In genomic region chr5:40784916-40785315, GRCh38 we compare ENCODE assay signal across 23 cellular contexts. TPM values are rescaled to one million over a fixed set of nuclear protein-coding genes. Genes with fewer than 3 reads are reported as not detected.
DNase-seq lines count a peak whose midpoint lies in the region; ATAC-seq, FAIRE-seq and TF ChIP-seq lines count a peak whose summit lies in the region.
"Had no signal": no experiment of that assay in that cellular context is flagged by ENCODE, and none has a peak within 500 bp of the region (broad histone marks: within the 10 kb centered on the region; RNA-seq: fewer than 3 reads in every experiment).

No MANE protein-coding gene starts in this region.

- CTCF ChIA-PET in K562 (lab: Yijun Ruan, JAX; ENCODE audit: low intra/inter-chr PET ratio) = no interaction called here

- TF ChIP-seq RAD21 in K562 (CRISPR knock-in tag; conservative IDR thresholded peaks at IDR 0.05 in 1 of 2, IDR thresholded peaks at IDR 0.05 in 1 of 2) = no peak

- intact Hi-C loops in K562 (cut with micrococcal nuclease) (no loop called here), right lobe of liver (cut with DNase I) (no loop called here), left ventricle myocardium superior (cut with micrococcal nuclease) (no loop called here)

- POLR2A ChIA-PET in K562 (lab: Yijun Ruan, JAX) = interaction anchor here (0.6 to 1.8 kb wide), 3 partner anchors 9 to 40 kb away, joined by 3 to 4 read pairs (median 3); no protein-coding TSS in a partner anchor

- H3K4me3 ChIP-seq in K562 = no peak overlapping the region
- H3K4me3 ChIP-seq in right lobe of liver = peak overlapping the region in 1 of 3 donors; percentile 5
- H3K4me3 ChIP-seq: BLaER1, GM23248, SJSA1 had no signal

- H3K27ac ChIP-seq in 22Rv1 = peak overlapping the region; percentile 78
- H3K27ac ChIP-seq in K562 (ENCODE audit: extremely low read depth, low read depth, low read length) = no peak overlapping the region
- H3K27ac ChIP-seq in right lobe of liver = peak overlapping the region; percentile 58 to 84 (median 81)
- H3K27ac ChIP-seq: BLaER1, GM23248, SJSA1 had no signal

- 83% methylated on average over 1 of the region's 1 CpG for WGBS in K562 (ENCODE audit: insufficient coverage, low coverage, missing lambda C conversion rate)
- WGBS in right lobe of liver (ENCODE audit: insufficient coverage, low coverage, low lambda C conversion rate, missing lambda C conversion rate) = 50% methylated on average over 1 of the region's 1 CpG

- H3K9me3 ChIP-seq in K562 (replicated peaks; ENCODE audit: control insufficient read depth, insufficient read depth, low read depth, low read length) = no peaks in the 10 kb centered on the region
- H3K9me3 ChIP-seq in right lobe of liver = no peaks in the 10 kb centered on the region

- no peak for TF ChIP-seq CTCF in 22Rv1 (IDR thresholded peaks at IDR 0.05)
- TF ChIP-seq CTCF in K562 (IDR thresholded peaks at IDR 0.05 in 2 of 3, conservative IDR thresholded peaks at IDR 0.05 in 1 of 3; ENCODE audit: insufficient read depth in 2 of 3, low read depth in 1 of 3, low read length in 3 of 3) = no peak
- TF ChIP-seq CTCF in right lobe of liver (IDR thresholded peaks at IDR 0.05) = no peak

- in situ Hi-C loops in K562 (cut with MboI) = no loop called here

- H3K36me3 ChIP-seq in K562 (ENCODE audit: control insufficient read depth, insufficient read depth, low read length) (peaks cover 12% of the 10 kb centered on the region; the same call in 2 of the 3 replicates), right lobe of liver (no peaks in the 10 kb centered on the region)

- H3K27me3 ChIP-seq in K562 (ENCODE audit: control insufficient read depth in 2 of 2, insufficient read depth in 2 of 2, low read length in 2 of 2) (no peaks in the 10 kb centered on the region; a peak in 1 of 5 replicates), right lobe of liver (no peaks in the 10 kb centered on the region)
- H3K27me3 ChIP-seq: BLaER1, SJSA1 had no signal

- TF ChIP-seq EP300 in K562 (IDR thresholded peaks at IDR 0.05; ENCODE audit: low read length) = no peak

- no peak overlapping the region for H3K9ac ChIP-seq in K562 (ENCODE audit: insufficient read depth in 1 of 2, low read depth in 2 of 2, low read length in 2 of 2)
- H3K9ac ChIP-seq: BLaER1, GM23248 had no signal

- no peak for FAIRE-seq in K562 (lab: Jason Lieb, UNC)
- FAIRE-seq: G401.6 had no signal

- no peak for ATAC-seq in K562
- ATAC-seq in right lobe of liver = no peak
- ATAC-seq in left ventricle myocardium superior = no peak
- ATAC-seq in GM18867 (IDR thresholded peaks at IDR 0.05; ENCODE audit: unreplicated experiment) = no peak
- ATAC-seq: PC-3 had no signal

- no peak overlapping the region for H2AFZ ChIP-seq in K562 (ENCODE audit: low read depth, low read length)
- H2AFZ ChIP-seq: GM23248 had no signal

- H4K20me1 ChIP-seq in K562 (replicated peaks; ENCODE audit: control insufficient read depth, insufficient read depth, low read length) = peaks cover 10% of the 10 kb centered on the region

- DNase-seq in K562 (ENCODE audit: extremely low read depth in 1 of 4, low spot score in 3 of 4) (no peak), right lobe of liver (no peak), left ventricle myocardium superior (no peak), SW 1271 (lab: John Stamatoyannopoulos, UW) (no peak)
- DNase-seq: 8988T; CD4-positive, alpha-beta T cell; GM23248; H9; KBM-7; MV-4-11; NCI-H1105; NCI-H146; NCI-H1930; NCI-H2107; NCI-H524 treated with DMSO at 0.1 percent for 48 hours; NCI-H774; PC-3; Right ventricle myocardium superior had no signal

- no peak for TF ChIP-seq POLR2A in K562 (conservative IDR thresholded peaks at IDR 0.05)
- no peak for TF ChIP-seq POLR2A in right lobe of liver (IDR thresholded peaks at IDR 0.05)

- no peaks in the 10 kb centered on the region for H3K9me1 ChIP-seq in K562 (ENCODE audit: control insufficient read depth, insufficient read depth, low read length)

- H3K4me1 ChIP-seq in K562 (replicated peaks in 1 of 2; ENCODE audit: control insufficient read depth in 2 of 2, insufficient read depth in 2 of 2, low read length in 2 of 2) (peaks cover 0 to 3% of the 10 kb centered on the region in 2 experiments; a peak in 2 of 5 replicates), right lobe of liver (peaks cover 0 to 63% (median 21%) of the 10 kb centered on the region in 4 donors)
- H3K4me1 ChIP-seq: BLaER1, SJSA1 had no signal

- no peak overlapping the region for H3K4me2 ChIP-seq in K562 (ENCODE audit: insufficient read depth, low read length)
- H3K4me2 ChIP-seq: BLaER1 had no signal

- BruUV-seq in K562 (replicated peaks; lab: Mats Ljungman, UMichigan) = no TSS peak

- H3K79me2 ChIP-seq in K562 (ENCODE audit: control insufficient read depth, insufficient read depth, low read length) = peaks cover 99% of the 10 kb centered on the region

RNA-seq across cellular contexts. Expression of gene PRKAA1, which starts 13.3 kb away (rescaled TPM):
- 53.7 and 136 TPM in 2 replicates for total RNA-seq in K562 (2011; cell fraction: chromatin; rRNA removed; ENCODE audit: low replicate concordance)
- 22.5 and 33.7 TPM in 2 replicates for total RNA-seq in K562 (2011; cell fraction: nucleolus; rRNA removed)
- total RNA-seq in K562 (2011; cell fraction: nucleoplasm; rRNA removed) = 64.7 and 85.0 TPM in 2 replicates
- total RNA-seq in K562 (2014; rRNA removed) = 38.9 and 84.0 TPM in 2 replicates
- total RNA-seq in K562 (2014; rRNA removed; fragmentation: Illumina TruSeq; extraction: Trizol) = 63.8 and 83.6 TPM in 2 replicates
- total RNA-seq in K562 (2015; rRNA removed; fragmentation: Illumina TruSeq; extraction: Trizol) = 53.1 and 62.5 TPM in 2 replicates
- 47.9 and 51.4 TPM in 2 replicates for total RNA-seq in K562 (2021)
- 43.7 and 45.5 TPM in 2 replicates for polyA plus RNA-seq in K562 (2011; rRNA removed)
- polyA plus RNA-seq in K562 (2011; cell fraction: cytosol; rRNA removed) = 9.0 and 21.8 TPM in 2 replicates
- 54.8 and 56.8 TPM in 2 replicates for polyA plus RNA-seq in K562 (2011; cell fraction: nucleus; rRNA removed)
- 27.2 and 43.0 TPM in 2 replicates for polyA plus RNA-seq in K562 (2012)
- polyA plus RNA-seq in K562 (2014; fragmentation: Illumina TruSeq; extraction: Trizol) = 75.2 and 76.5 TPM in 2 replicates
- polyA plus RNA-seq in K562 (2014; fragmentation: Nextera tagmentation; extraction: Ambion mirVana) = 10 to 100 TPM; 24.5 to 37.3 TPM
- polyA plus RNA-seq in K562 (2014; rRNA removed) = 44.8 and 47.2 TPM in 2 replicates
- 68.4 and 94.3 TPM in 2 replicates for polyA minus RNA-seq in K562 (2011; rRNA and poly(A)+ RNA removed)
- 34.6 and 34.9 TPM in 2 replicates for polyA minus RNA-seq in K562 (2011; cell fraction: cytosol; rRNA and poly(A)+ RNA removed)
- 28.3 and 39.3 TPM in 2 replicates for polyA minus RNA-seq in K562 (2011; cell fraction: nucleus; rRNA and poly(A)+ RNA removed)
- 10 to 100 TPM; 36.7 to 82.4 (median 69.9) TPM for total RNA-seq in right lobe of liver
- 35.9 TPM for total RNA-seq in left ventricle myocardium superior

RNA-seq across cellular contexts. Expression of gene TTC33, which starts 29.2 kb away (rescaled TPM):
- 6.4 and 9.6 TPM in 2 replicates for total RNA-seq in K562 (2011; cell fraction: chromatin; rRNA removed; ENCODE audit: low replicate concordance)
- total RNA-seq in K562 (2011; cell fraction: nucleolus; rRNA removed) = 1.7 and 2.3 TPM in 2 replicates
- 3.5 and 6.2 TPM in 2 replicates for total RNA-seq in K562 (2011; cell fraction: nucleoplasm; rRNA removed)
- total RNA-seq in K562 (2014; rRNA removed) = 9.3 and 21.6 TPM in 2 replicates
- 21.7 and 25.8 TPM in 2 replicates for total RNA-seq in K562 (2014; rRNA removed; fragmentation: Illumina TruSeq; extraction: Trizol)
- total RNA-seq in K562 (2015; rRNA removed; fragmentation: Illumina TruSeq; extraction: Trizol) = 21.6 and 21.9 TPM in 2 replicates
- total RNA-seq in K562 (2021) = 11.5 and 12.1 TPM in 2 replicates
- polyA plus RNA-seq in K562 (2011; rRNA removed) = 9.1 and 13.3 TPM in 2 replicates
- 0.81 and 2.6 TPM in 2 replicates for polyA plus RNA-seq in K562 (2011; cell fraction: cytosol; rRNA removed)
- 2.8 and 3.3 TPM in 2 replicates for polyA plus RNA-seq in K562 (2011; cell fraction: nucleus; rRNA removed)
- 8.2 and 10.4 TPM in 2 replicates for polyA plus RNA-seq in K562 (2012)
- polyA plus RNA-seq in K562 (2014; fragmentation: Illumina TruSeq; extraction: Trizol) = 18.2 and 18.9 TPM in 2 replicates
- polyA plus RNA-seq in K562 (2014; fragmentation: Nextera tagmentation; extraction: Ambion mirVana) = 10 to 100 TPM; 21.1 to 24.9 TPM
- polyA plus RNA-seq in K562 (2014; rRNA removed) = 11.9 and 13.5 TPM in 2 replicates
- polyA minus RNA-seq in K562 (2011; rRNA and poly(A)+ RNA removed) = 23.7 and 30.5 TPM in 2 replicates
- 9.7 and 11.4 TPM in 2 replicates for polyA minus RNA-seq in K562 (2011; cell fraction: cytosol; rRNA and poly(A)+ RNA removed)
- polyA minus RNA-seq in K562 (2011; cell fraction: nucleus; rRNA and poly(A)+ RNA removed) = 2.8 and 5.7 TPM in 2 replicates
- 1 to 10 TPM; 5.6 to 9.2 (median 7.0) TPM for total RNA-seq in right lobe of liver
- total RNA-seq in left ventricle myocardium superior = 14.8 TPM

RNA-seq across cellular contexts. Expression of gene RPL37, which starts 50.1 kb away (rescaled TPM):
- 455 and 632 TPM in 2 replicates for total RNA-seq in K562 (2011; cell fraction: chromatin; rRNA removed; ENCODE audit: low replicate concordance)
- 1,125 and 1,211 TPM in 2 replicates for total RNA-seq in K562 (2011; cell fraction: nucleolus; rRNA removed)
- total RNA-seq in K562 (2011; cell fraction: nucleoplasm; rRNA removed) = 1,524 and 2,774 TPM in 2 replicates
- total RNA-seq in K562 (2014; rRNA removed) = 5,204 and 7,963 TPM in 2 replicates
- total RNA-seq in K562 (2014; rRNA removed; fragmentation: Illumina TruSeq; extraction: Trizol) = 3,395 and 3,802 TPM in 2 replicates
- 4,310 and 4,463 TPM in 2 replicates for total RNA-seq in K562 (2015; rRNA removed; fragmentation: Illumina TruSeq; extraction: Trizol)
- total RNA-seq in K562 (2021) = 2,342 and 2,650 TPM in 2 replicates
- polyA plus RNA-seq in K562 (2011; rRNA removed) = 6,044 and 6,139 TPM in 2 replicates
- 329 and 533 TPM in 2 replicates for polyA plus RNA-seq in K562 (2011; cell fraction: cytosol; rRNA removed)
- polyA plus RNA-seq in K562 (2011; cell fraction: nucleus; rRNA removed) = 2,322 and 3,371 TPM in 2 replicates
- 4,656 and 6,426 TPM in 2 replicates for polyA plus RNA-seq in K562 (2012)
- 4,091 and 6,277 TPM in 2 replicates for polyA plus RNA-seq in K562 (2014; fragmentation: Illumina TruSeq; extraction: Trizol)
- 1,000 to 10,000 TPM; 2,628 to 3,207 TPM for polyA plus RNA-seq in K562 (2014; fragmentation: Nextera tagmentation; extraction: Ambion mirVana)
- 4,956 and 6,483 TPM in 2 replicates for polyA plus RNA-seq in K562 (2014; rRNA removed)
- 3,539 and 4,030 TPM in 2 replicates for polyA minus RNA-seq in K562 (2011; rRNA and poly(A)+ RNA removed)
- 984 and 1,025 TPM in 2 replicates for polyA minus RNA-seq in K562 (2011; cell fraction: cytosol; rRNA and poly(A)+ RNA removed)
- polyA minus RNA-seq in K562 (2011; cell fraction: nucleus; rRNA and poly(A)+ RNA removed) = 350 and 581 TPM in 2 replicates
- total RNA-seq in right lobe of liver = 100 to 1,000 TPM in 4 of 6 experiments, 10 to 100 TPM in 2; 36.5 to 472 (median 400) TPM
- total RNA-seq in left ventricle myocardium superior = 619 TPM

RNA-seq across cellular contexts. Expression of gene CARD6, which starts 56.3 kb away (rescaled TPM):
- total RNA-seq in K562 (2011; cell fraction: chromatin; rRNA removed; ENCODE audit: low replicate concordance) = 3.9 and 8.2 TPM in 2 replicates
- 3.3 and 3.8 TPM in 2 replicates for total RNA-seq in K562 (2011; cell fraction: nucleolus; rRNA removed)
- 4.4 and 4.8 TPM in 2 replicates for total RNA-seq in K562 (2011; cell fraction: nucleoplasm; rRNA removed)
- total RNA-seq in K562 (2014; rRNA removed) (3.5 and 3.9 TPM in 2 replicates), K562 (2014; rRNA removed; fragmentation: Illumina TruSeq; extraction: Trizol) (7.3 and 9.0 TPM in 2 replicates), K562 (2015; rRNA removed; fragmentation: Illumina TruSeq; extraction: Trizol) (6.0 and 6.3 TPM in 2 replicates), K562 (2021) (5.2 and 5.9 TPM in 2 replicates), right lobe of liver (1 to 10 TPM; 3.0 to 6.2 (median 3.3) TPM), left ventricle myocardium superior (6.4 TPM)
- polyA plus RNA-seq in K562 (2011; rRNA removed) (3.5 and 7.4 TPM in 2 replicates), K562 (2014; fragmentation: Illumina TruSeq; extraction: Trizol) (7.4 and 8.3 TPM in 2 replicates), K562 (2014; fragmentation: Nextera tagmentation; extraction: Ambion mirVana) (1 to 10 TPM; 3.7 to 4.1 TPM), K562 (2014; rRNA removed) (4.5 and 5.8 TPM in 2 replicates)
- 2.6 and 3.0 TPM in 2 replicates for polyA plus RNA-seq in K562 (2011; cell fraction: cytosol; rRNA removed)
- polyA plus RNA-seq in K562 (2011; cell fraction: nucleus; rRNA removed) = 1.1 and 1.6 TPM in 2 replicates
- polyA plus RNA-seq in K562 (2012) = 3.7 and 5.6 TPM in 2 replicates
- polyA minus RNA-seq in K562 (2011; rRNA and poly(A)+ RNA removed) = 5.4 and 9.9 TPM in 2 replicates
- polyA minus RNA-seq in K562 (2011; cell fraction: cytosol; rRNA and poly(A)+ RNA removed) = 2.6 and 5.0 TPM in 2 replicates
- polyA minus RNA-seq in K562 (2011; cell fraction: nucleus; rRNA and poly(A)+ RNA removed) = 1.3 and 1.6 TPM in 2 replicates
